ENCODE assay signal across 27 cellular contexts in the genomic region with DNA sequence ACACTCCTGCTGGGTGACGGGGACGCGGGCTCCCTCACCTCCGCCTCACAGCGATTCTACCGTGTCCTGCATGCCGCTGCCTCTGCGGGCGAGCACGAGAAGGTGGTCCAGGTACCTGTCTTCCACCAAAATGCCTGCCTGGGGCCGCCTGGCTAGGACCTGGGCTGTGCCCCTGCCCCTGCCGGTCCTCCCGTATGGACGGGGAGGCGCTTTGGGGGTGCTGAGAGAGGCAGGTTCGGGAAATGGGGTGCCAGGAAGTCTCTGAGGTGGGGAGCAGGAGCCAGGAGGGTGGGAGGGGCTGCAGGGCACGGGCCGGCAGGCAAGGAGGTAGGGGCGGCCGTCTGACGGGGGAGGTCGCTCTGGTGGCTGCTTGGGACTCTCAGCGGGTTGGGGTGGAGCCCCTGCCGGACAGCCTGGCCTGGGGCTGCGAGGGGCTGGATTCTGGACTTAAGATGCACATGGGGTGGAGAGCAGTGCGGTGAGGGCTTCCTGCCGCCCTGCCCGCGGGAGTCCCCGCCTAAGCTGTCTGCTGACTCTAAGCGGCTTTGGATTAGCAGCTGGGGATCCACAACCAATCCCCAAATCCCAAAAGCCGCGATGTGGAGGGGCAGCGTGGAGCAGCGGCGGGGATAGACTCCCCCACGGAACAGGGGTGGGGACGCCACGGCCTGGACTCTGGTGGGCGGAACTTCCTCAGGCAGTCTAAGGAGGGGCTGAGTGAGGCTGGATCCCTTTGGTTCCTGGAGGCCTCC. TPM values are rescaled to one million over a fixed set of nuclear protein-coding genes. Genes with fewer than 3 reads are reported as not detected.
DNase-seq lines count a peak whose midpoint lies in the region; TF ChIP-seq lines count a peak whose summit lies in the region.
"Had no signal": no experiment of that assay in that cellular context is flagged by ENCODE, and none has a peak within 500 bp of the region (broad histone marks: within the 10 kb centered on the region; RNA-seq: fewer than 3 reads in every experiment).

No MANE protein-coding gene starts in this region.

- CTCF ChIA-PET in HEK293 (lab: Yijun Ruan, JAX) (no interaction called here), RWPE1 (lab: Yijun Ruan, JAX) (interaction anchor here (0.9 kb wide), 1 partner anchor 9 kb away, joined by 3 read pairs; no protein-coding TSS in a partner anchor)

- H3K4me1 ChIP-seq in HEK293 (ENCODE audit: control insufficient read depth, insufficient read depth, low read length) (no peaks in the 10 kb centered on the region), neural progenitor cell (peaks cover 3% of the 10 kb centered on the region), vagina (peaks cover 4% of the 10 kb centered on the region)
- H3K4me1 ChIP-seq: HAP-1 had no signal

- H3K4me3 Mint-ChIP-seq in neural progenitor cell (no peak overlapping the region), glutamatergic neuron (ENCODE audit: unreplicated experiment) (no peak overlapping the region)
- H3K4me3 Mint-ChIP-seq: CD8-positive, alpha-beta T cell had no signal

- H3K27ac Mint-ChIP-seq in neural progenitor cell (no peak overlapping the region), glutamatergic neuron (ENCODE audit: unreplicated experiment) (no peak overlapping the region)
- H3K27ac Mint-ChIP-seq: CD8-positive, alpha-beta T cell had no signal

- H3K36me3 ChIP-seq in HEK293 (ENCODE audit: control insufficient read depth in 2 of 2, insufficient read depth in 1 of 2, low read length in 2 of 2), result peaks cover 0 to 81% of the 10 kb centered on the region in 2 experiments; a peak in 1 of 3 replicates
- H3K36me3 ChIP-seq in neural progenitor cell, result no peaks in the 10 kb centered on the region
- H3K36me3 ChIP-seq in vagina, result no peaks in the 10 kb centered on the region

- H3K4me3 ChIP-seq in HEK293 (ENCODE audit: low read depth, low read length) (no peak overlapping the region), neural progenitor cell (no peak overlapping the region), vagina (no peak overlapping the region)
- H3K4me3 ChIP-seq: A549; BLaER1 treated with 17β-estradiol and CSF1 and Interleukin-3, amounts not matched to agents 10 nM and 100 nM; GM12878; HAP-1; PC-9 had no signal

- H3K27ac ChIP-seq in C4-2B, result peak overlapping the region; percentile 69
- no peak overlapping the region for H3K27ac ChIP-seq in HEK293 (ENCODE audit: extremely low read depth, low read depth, low read length)
- H3K27ac ChIP-seq in RWPE1, result peak overlapping the region; percentile 36
- no peak overlapping the region for H3K27ac ChIP-seq in neural progenitor cell
- H3K27ac ChIP-seq in vagina, result no peak overlapping the region
- H3K27ac ChIP-seq: BLaER1 treated with 17β-estradiol and CSF1 and Interleukin-3, amounts not matched to agents 10 nM and 100 nM; HL-60; PC-9 had no signal

- POLR2A ChIA-PET in HEK293 (lab: Yijun Ruan, JAX) (interaction anchor here (1.2 to 1.3 kb wide), 2 partner anchors 10 to 13 kb away, joined by 4 read pairs; no protein-coding TSS in a partner anchor), RWPE1 (lab: Yijun Ruan, JAX; ENCODE audit: low non-redundant PET) (no interaction called here)

- no peak overlapping the region for H3K9ac ChIP-seq in neural progenitor cell
- H3K9ac ChIP-seq: BLaER1 treated with 17β-estradiol and CSF1 and Interleukin-3, amounts not matched to agents 10 nM and 100 nM had no signal

- H4K20me1 ChIP-seq in neural progenitor cell (ENCODE audit: low read depth), result peaks cover 33% of the 10 kb centered on the region

- peaks cover 9% of the 10 kb centered on the region for H3K79me2 ChIP-seq in neural progenitor cell (ENCODE audit: low read depth)

- no peak for TF ChIP-seq POLR2A in vagina (IDR thresholded peaks at IDR 0.05)

- no peak for DNase-seq in RWPE1 (ENCODE audit: low spot score)
- peak; percentile 58 for DNase-seq in neural progenitor cell (ENCODE audit: low spot score)
- no peak for DNase-seq in GM13976 (ENCODE audit: low spot score)
- no peak for DNase-seq in glutamatergic neuron
- no peak for DNase-seq in vagina (ENCODE audit: extremely low spot score in 2 of 2)
- DNase-seq: AML-193; CD8-positive, alpha-beta T cell; GOT3; Kasumi-1; NCI-H1105; NCI-H1436 treated with DMSO at 0.1 percent for 48 hours; NCI-H1930; NCI-H2107; NCI-H524; NCI-H748 treated with DMSO at 0.1 percent for 48 hours; NK-92 treated with Interleukin-12 subunit alpha and Interleukin-12 subunit beta, amount 100 ng/mL, for 24 hours; PC-9; SHP77 treated with DMSO at 0.1 percent for 48 hours had no signal

- H3K4me2 ChIP-seq in neural progenitor cell, result no peak overlapping the region
- H3K4me2 ChIP-seq: A549; BLaER1 treated with 17β-estradiol and CSF1 and Interleukin-3, amounts not matched to agents 10 nM and 100 nM; PC-9 had no signal

- H3K36me3 Mint-ChIP-seq in neural progenitor cell (peaks cover 9% of the 10 kb centered on the region), glutamatergic neuron (ENCODE audit: unreplicated experiment) (no peaks in the 10 kb centered on the region)

- H3K27me3 Mint-ChIP-seq in neural progenitor cell (ENCODE audit: insufficient read depth, low read depth), result peaks cover 5% of the 10 kb centered on the region
- H3K27me3 Mint-ChIP-seq in glutamatergic neuron (ENCODE audit: unreplicated experiment), result peaks cover 5% of the 10 kb centered on the region

- H2AFZ ChIP-seq in neural progenitor cell (replicated peaks), result no peak overlapping the region
- H2AFZ ChIP-seq: PC-9 had no signal

- H3K9me3 Mint-ChIP-seq in neural progenitor cell (no peaks in the 10 kb centered on the region), glutamatergic neuron (ENCODE audit: unreplicated experiment) (peaks cover 5% of the 10 kb centered on the region)
- H3K9me3 Mint-ChIP-seq: CD8-positive, alpha-beta T cell had no signal

- no peaks in the 10 kb centered on the region for H3K9me3 ChIP-seq in HEK293 (ENCODE audit: control insufficient read depth, insufficient read depth, low read depth, low read length)
- H3K9me3 ChIP-seq in neural progenitor cell (ENCODE audit: low read depth), result no peaks in the 10 kb centered on the region
- H3K9me3 ChIP-seq in vagina, result no peaks in the 10 kb centered on the region
- H3K9me3 ChIP-seq: A549; BLaER1 treated with 17β-estradiol and CSF1 and Interleukin-3, amounts not matched to agents 10 nM and 100 nM; HAP-1 had no signal

- H3K27me3 ChIP-seq in neural progenitor cell (peaks cover 4% of the 10 kb centered on the region), vagina (no peaks in the 10 kb centered on the region)

- H3F3A ChIP-seq in neural progenitor cell (ENCODE audit: low read depth), result no peaks in the 10 kb centered on the region

- in situ Hi-C loops in GM13976 (cut with MboI; ENCODE audit: low sequenced_read_pairs, unreplicated experiment), result no loop called here

- H3K4me1 Mint-ChIP-seq in neural progenitor cell, result peaks cover 3% of the 10 kb centered on the region
- H3K4me1 Mint-ChIP-seq in glutamatergic neuron (ENCODE audit: low read depth, unreplicated experiment), result no peaks in the 10 kb centered on the region

- intact Hi-C loops in vagina (cut with DNase I), result no loop called here

- no peak for TF ChIP-seq CTCF in C4-2B (conservative IDR thresholded peaks at IDR 0.05)
- TF ChIP-seq CTCF in HEK293 (tag by site-specific recombination; IDR thresholded peaks at IDR 0.05), result no peak
- TF ChIP-seq CTCF in RWPE1 (conservative IDR thresholded peaks at IDR 0.05; ENCODE audit: low read depth), result no peak
- TF ChIP-seq CTCF in neural progenitor cell (IDR thresholded peaks at IDR 0.05), result no peak
- no peak for TF ChIP-seq CTCF in GM13976 (IDR thresholded peaks at IDR 0.05; ENCODE audit: borderline replicate concordance, control extremely low read depth, extremely low read depth, insufficient read depth, missing control alignments)
- TF ChIP-seq CTCF in glutamatergic neuron (IDR thresholded peaks at IDR 0.05; ENCODE audit: partially characterized antibody, unreplicated experiment), result no peak
- TF ChIP-seq CTCF in vagina (IDR thresholded peaks at IDR 0.05), result no peak

TF ChIP-seq in HEK293, 187 proteins besides CTCF, POLR2A, EP300 and RAD21 (continues in another document):
- TF ChIP-seq ZSCAN30 (tag by site-specific recombination; IDR thresholded peaks at IDR 0.05) (no peak), SP7 (tag by site-specific recombination; IDR thresholded peaks at IDR 0.05) (no peak), ZNF121 (tag by site-specific recombination; IDR thresholded peaks at IDR 0.05) (no peak), SP2 (tag by site-specific recombination; IDR thresholded peaks at IDR 0.05) (peak; percentile 23; the same call in 1 of the 2 replicates), ZNF514 (tag by site-specific recombination; IDR thresholded peaks at IDR 0.05) (no peak)
- TF ChIP-seq, protein P1, sequence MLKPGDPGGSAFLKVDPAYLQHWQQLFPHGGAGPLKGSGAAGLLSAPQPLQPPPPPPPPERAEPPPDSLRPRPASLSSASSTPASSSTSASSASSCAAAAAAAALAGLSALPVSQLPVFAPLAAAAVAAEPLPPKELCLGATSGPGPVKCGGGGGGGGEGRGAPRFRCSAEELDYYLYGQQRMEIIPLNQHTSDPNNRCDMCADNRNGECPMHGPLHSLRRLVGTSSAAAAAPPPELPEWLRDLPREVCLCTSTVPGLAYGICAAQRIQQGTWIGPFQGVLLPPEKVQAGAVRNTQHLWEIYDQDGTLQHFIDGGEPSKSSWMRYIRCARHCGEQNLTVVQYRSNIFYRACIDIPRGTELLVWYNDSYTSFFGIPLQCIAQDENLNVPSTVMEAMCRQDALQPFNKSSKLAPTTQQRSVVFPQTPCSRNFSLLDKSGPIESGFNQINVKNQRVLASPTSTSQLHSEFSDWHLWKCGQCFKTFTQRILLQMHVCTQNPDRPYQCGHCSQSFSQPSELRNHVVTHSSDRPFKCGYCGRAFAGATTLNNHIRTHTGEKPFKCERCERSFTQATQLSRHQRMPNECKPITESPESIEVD (tag by site-specific recombination; IDR thresholded peaks at IDR 0.05), result no peak

RNA-seq across cellular contexts. Expression of gene CHTF18, which starts 5.8 kb away (rescaled TPM):
- 35.6 and 124 TPM in 2 replicates for total RNA-seq in neural progenitor cell (ENCODE audit: low replicate concordance)
- 49.2 TPM for total RNA-seq in glutamatergic neuron (ENCODE audit: unreplicated experiment)
- 4.9 TPM for total RNA-seq in vagina

RNA-seq across cellular contexts. Expression of gene RPUSD1, which starts 6.1 kb away (rescaled TPM):
- total RNA-seq in neural progenitor cell (ENCODE audit: low replicate concordance) (5.6 and 22.7 TPM in 2 replicates), glutamatergic neuron (ENCODE audit: unreplicated experiment) (28.5 TPM), vagina (17.2 TPM)

RNA-seq across cellular contexts. Expression of gene GNG13, which starts 6.3 kb away (rescaled TPM):
- total RNA-seq in neural progenitor cell (ENCODE audit: low replicate concordance) (not detected in 2 replicates), glutamatergic neuron (ENCODE audit: unreplicated experiment) (not detected), vagina (not detected)
- total RNA-seq: CD8-positive, alpha-beta T cell; Daoy; GM12878; M059J; PC-9 had no signal

RNA-seq across cellular contexts. Expression of gene MSLN, which starts 33.7 kb away (rescaled TPM):
- total RNA-seq in neural progenitor cell (ENCODE audit: low replicate concordance) (0.82 and 1.2 TPM in 2 replicates), glutamatergic neuron (ENCODE audit: unreplicated experiment) (not detected), vagina (not detected)
- total RNA-seq: CD8-positive, alpha-beta T cell; Daoy; GM12878 had no signal

RNA-seq across cellular contexts. Expression of gene CIAO3, which starts 53.5 kb away (rescaled TPM):
- total RNA-seq in neural progenitor cell (ENCODE audit: low replicate concordance) (20.5 and 38.2 TPM in 2 replicates), glutamatergic neuron (ENCODE audit: unreplicated experiment) (49.5 TPM), vagina (32.7 TPM)

Comparison
In these comparisons a context has a peak if more than half of its experiments do, and no peak if none do; other contexts are left out.
1. H3K27ac ChIP-seq: peak in C4-2B (single experiment) and RWPE1 (single experiment); none in HEK293 (single experiment), neural progenitor cell (single experiment) and vagina (single experiment).